In genomic region chr4:80142396-80143304, GRCh38 we compare ENCODE assay signal across 11 cellular contexts. TPM values are rescaled to one million over a fixed set of nuclear protein-coding genes. Genes with fewer than 3 reads are reported as not detected.
DNase-seq lines count a peak whose midpoint lies in the region; ATAC-seq and TF ChIP-seq lines count a peak whose summit lies in the region.
"Had no signal": no experiment of that assay in that cellular context is flagged by ENCODE, and none has a peak within 500 bp of the region (broad histone marks: within the 10 kb centered on the region; RNA-seq: fewer than 3 reads in every experiment).

No MANE protein-coding gene starts in this region.

- H3K4me3 Mint-ChIP-seq in T-helper 1 cell treated with Interleukin-12 subunit alpha and Interleukin-12 subunit beta and Interleukin-4 antibody, amounts not matched to agents 30 μg/mL and 1 μg/mL, for 36 hours: no peak overlapping the region

- H3F3A ChIP-seq in GM23248 (ENCODE audit: insufficient read depth): peaks cover 18% of the 10 kb centered on the region; the same call in 1 of the 2 replicates

- H3K27ac ChIP-seq in GM23248: no peak overlapping the region
- H3K27ac ChIP-seq in aorta (ENCODE audit: low read depth in 1 of 2, low read length in 2 of 2): no peak overlapping the region
- H3K27ac ChIP-seq in adrenal gland: no peak overlapping the region
- H3K27ac ChIP-seq: SJCRH30 had no signal

- H4K20me1 ChIP-seq in GM23248 (ENCODE audit: insufficient read depth): no peaks in the 10 kb centered on the region

- intact Hi-C loops in aorta (cut with DNase I) (no loop called here), adrenal gland (cut with DNase I) (no loop called here)

- H3K9me3 Mint-ChIP-seq in T-helper 1 cell treated with Interleukin-12 subunit alpha and Interleukin-12 subunit beta and Interleukin-4 antibody, amounts not matched to agents 30 μg/mL and 1 μg/mL, for 36 hours: peaks cover 8% of the 10 kb centered on the region

- H3K9me2 ChIP-seq in GM23248 (ENCODE audit: insufficient read depth): no peaks in the 10 kb centered on the region

- H3K4me2 ChIP-seq in GM23248 (ENCODE audit: unreplicated experiment): no peak overlapping the region

- H3K27ac Mint-ChIP-seq in T-helper 1 cell treated with Interleukin-12 subunit alpha and Interleukin-12 subunit beta and Interleukin-4 antibody, amounts not matched to agents 30 μg/mL and 1 μg/mL, for 36 hours: peak overlapping the region; percentile 63

- H3K27me3 Mint-ChIP-seq in T-helper 1 cell treated with Interleukin-12 subunit alpha and Interleukin-12 subunit beta and Interleukin-4 antibody, amounts not matched to agents 30 μg/mL and 1 μg/mL, for 36 hours (ENCODE audit: low read depth): no peaks in the 10 kb centered on the region

- H3K4me1 ChIP-seq in GM23248 (ENCODE audit: insufficient read depth) (peaks cover 18% of the 10 kb centered on the region), aorta (ENCODE audit: control insufficient read depth in 1 of 2, insufficient read depth in 2 of 2, low read length in 2 of 2) (no peaks in the 10 kb centered on the region), adrenal gland (replicated peaks in 1 of 2) (no peaks in the 10 kb centered on the region)

- no peak overlapping the region for H3K4me3 ChIP-seq in AG10803 (ENCODE audit: low read length)
- no peak overlapping the region for H3K4me3 ChIP-seq in GM23248
- no peak overlapping the region for H3K4me3 ChIP-seq in fibroblast of villous mesenchyme (ENCODE audit: low read depth, low read length)
- no peak overlapping the region for H3K4me3 ChIP-seq in aorta (ENCODE audit: low read length in 2 of 2)
- H3K4me3 ChIP-seq in adrenal gland: no peak overlapping the region
- H3K4me3 ChIP-seq: SJCRH30 had no signal

- H3K36me3 Mint-ChIP-seq in T-helper 1 cell treated with Interleukin-12 subunit alpha and Interleukin-12 subunit beta and Interleukin-4 antibody, amounts not matched to agents 30 μg/mL and 1 μg/mL, for 36 hours (ENCODE audit: low read depth): peaks cover 25% of the 10 kb centered on the region

- no peaks in the 10 kb centered on the region for H3K27me3 ChIP-seq in GM23248 (replicated peaks; ENCODE audit: insufficient read depth)
- no peaks in the 10 kb centered on the region for H3K27me3 ChIP-seq in aorta (ENCODE audit: control insufficient read depth in 1 of 2, insufficient read depth in 2 of 2, low read length in 1 of 2)
- no peaks in the 10 kb centered on the region for H3K27me3 ChIP-seq in adrenal gland
- H3K27me3 ChIP-seq: SJCRH30 had no signal

- H3K79me2 ChIP-seq in GM23248 (ENCODE audit: insufficient read depth): no peaks in the 10 kb centered on the region

- no peak for ATAC-seq in aorta (ENCODE audit: low FRiP score)

- H3K4me1 Mint-ChIP-seq in T-helper 1 cell treated with Interleukin-12 subunit alpha and Interleukin-12 subunit beta and Interleukin-4 antibody, amounts not matched to agents 30 μg/mL and 1 μg/mL, for 36 hours (ENCODE audit: low read depth): peaks cover 58% of the 10 kb centered on the region

- TF ChIP-seq CTCF in AG10803 (conservative IDR thresholded peaks at IDR 0.05; ENCODE audit: low read length) (no peak), fibroblast of villous mesenchyme (IDR thresholded peaks at IDR 0.05; ENCODE audit: insufficient read depth, low read depth, low read length) (no peak), adrenal gland (IDR thresholded peaks at IDR 0.05) (no peak)

- DNase-seq in AG10803 (ENCODE audit: low read depth) (peak; percentile 58), GM23248 (peak; percentile 42), fibroblast of villous mesenchyme (ENCODE audit: low read depth) (peak; percentile 83), DMS79 (lab: John Stamatoyannopoulos, UW) (no peak), SW 1271 (lab: John Stamatoyannopoulos, UW) (no peak), aorta (no peak), adrenal gland (no peak)
- DNase-seq: NCI-H1436, posterior cingulate gyrus, SJCRH30 had no signal

- H3K36me3 ChIP-seq in GM23248 (ENCODE audit: low read depth) (no peaks in the 10 kb centered on the region), aorta (ENCODE audit: control insufficient read depth in 1 of 2, insufficient read depth in 2 of 2, low read length in 1 of 2) (no peaks in the 10 kb centered on the region), adrenal gland (replicated peaks in 1 of 2) (no peaks in the 10 kb centered on the region)
- H3K36me3 ChIP-seq: SJCRH30 had no signal

- H3K9ac ChIP-seq in GM23248: no peak overlapping the region

- H3K9me3 ChIP-seq in GM23248 (ENCODE audit: low read depth) (no peaks in the 10 kb centered on the region), aorta (ENCODE audit: control insufficient read depth, low read length) (no peaks in the 10 kb centered on the region), adrenal gland (replicated peaks in 1 of 3) (no peaks in the 10 kb centered on the region)
- H3K9me3 ChIP-seq: SJCRH30 had no signal

- WGBS in GM23248 (ENCODE audit: low coverage in 1 of 2, low lambda C conversion rate in 2 of 2, missing lambda C conversion rate in 2 of 2), 2 experiments: 76% methylated on average over 4 of the region's 4 CpGs
- WGBS in aorta, 2 donors: 66 to 68% methylated on average over 4 of the region's 4 CpGs
- 49 to 61% (median 57%) methylated on average over 4 of the region's 4 CpGs for WGBS in adrenal gland, 4 donors

- TF ChIP-seq POLR2A in adrenal gland (IDR thresholded peaks at IDR 0.05): no peak

- H2AFZ ChIP-seq in GM23248: 0 out of 2 replicates have a peak overlapping the region, but pooled peaks have one; percentile 30

- in situ Hi-C loops in GM23248 (cut with MboI): no loop called here

RNA-seq across cellular contexts. Expression of gene PRDM8, which starts 54.7 kb away (rescaled TPM):
- total RNA-seq in GM23248 (2014; rRNA removed; shearing (Covaris generic)): 4.4 and 7.0 TPM in 2 replicates
- polyA plus RNA-seq in GM23248 (2016; fragmentation: Nextera tagmentation; extraction: Ambion mirVana) (1.7 and 2.3 TPM in 2 replicates), aorta (1 to 10 TPM in 1 of 2 donors, under 1 TPM in 1; 0.31 to 1.0 TPM), adrenal gland (1 to 10 TPM; 1.1 to 5.0 (median 4.7) TPM)
- total RNA-seq in fibroblast of villous mesenchyme (7.3 and 7.7 TPM in 2 replicates), aorta (1 to 10 TPM; 3.6 to 4.8 TPM), adrenal gland (1 to 10 TPM in 7 of 8 donors, under 1 TPM in 1; 0.36 to 4.4 (median 1.6) TPM)

Comparison
In these comparisons a context has a peak if more than half of its experiments do, and no peak if none do; other contexts are left out.
1. DNase-seq: peak in AG10803 (single experiment), GM23248 (single experiment) and fibroblast of villous mesenchyme (single experiment); none in DMS79 (single experiment), SW 1271 (0 of 2), aorta (0 of 2) and adrenal gland (0 of 7).